Comparison of ENCODE assay signal across 10 cellular contexts in the genomic region with DNA sequence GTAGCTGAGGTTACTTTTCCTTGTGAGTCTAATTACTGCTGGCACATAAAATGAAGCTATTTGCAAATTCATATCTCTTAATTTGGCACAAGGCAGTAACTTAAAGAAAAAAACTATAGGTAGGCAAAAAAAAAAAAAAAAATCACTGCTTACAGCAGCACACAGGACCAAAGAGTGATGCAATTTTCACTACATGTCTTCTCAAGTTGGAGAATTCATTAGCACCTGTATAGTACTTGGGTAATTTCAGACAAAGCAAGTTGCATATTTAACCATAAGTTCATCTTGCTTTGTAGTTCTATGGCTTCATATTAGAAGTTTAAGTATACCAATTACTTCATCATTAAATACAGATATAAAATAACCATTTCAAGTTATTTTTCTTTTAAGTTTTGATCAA.
"Had no signal": no experiment of that assay in that cellular context is flagged by ENCODE, and none has a peak within 500 bp of the region (broad histone marks: within the 10 kb centered on the region; RNA-seq: fewer than 3 reads in every experiment).

No MANE protein-coding gene starts in this region.

- H3K4me3 Mint-ChIP-seq: H9, IgD-negative memory B cell had no signal

- ATAC-seq: HepG2 had no signal

- H3K27ac ChIP-seq: GM23248, HL-60, KMS-11 had no signal

- FAIRE-seq: H1, H54, HepG2 had no signal

- H3K27me3 Mint-ChIP-seq: IgD-negative memory B cell had no signal

- H3K4me3 ChIP-seq: GM23248 had no signal

- H3K36me3 Mint-ChIP-seq: IgD-negative memory B cell had no signal

- DNase-seq: GM23248, H9, HCEC 1CT, KBM-7 had no signal

- H3K4me1 Mint-ChIP-seq: IgD-negative memory B cell had no signal

- H2AFZ ChIP-seq: GM23248 had no signal

- H3K4me2 ChIP-seq: KMS-11 had no signal

- H3K27ac Mint-ChIP-seq: H9, IgD-negative memory B cell had no signal
